In genomic region chr7:102063736-102064135, GRCh38 we compare ENCODE assay signal across 1 cellular context.
TF ChIP-seq lines count a peak whose summit lies in the region.

No MANE protein-coding gene starts in this region.

TF ChIP-seq in HEK293, 187 proteins besides CTCF, POLR2A, EP300 and RAD21 (continued from another document):
- no peak for TF ChIP-seq ZNF645 (tag by site-specific recombination; IDR thresholded peaks at IDR 0.05)
- TF ChIP-seq ZNF571 (tag by site-specific recombination; IDR thresholded peaks at IDR 0.05), result no peak
- no peak for TF ChIP-seq ZNF514 (tag by site-specific recombination; IDR thresholded peaks at IDR 0.05)
- TF ChIP-seq ZNF18 (tag by site-specific recombination; IDR thresholded peaks at IDR 0.05), result no peak
- TF ChIP-seq KLF9 (tag by site-specific recombination; IDR thresholded peaks at IDR 0.05; ENCODE audit: low read depth), result peak; percentile 46; the same call in 1 of the 2 replicates
- no peak for TF ChIP-seq HOXD13 (CRISPR knock-in tag; IDR thresholded peaks at IDR 0.05; ENCODE audit: borderline replicate concordance)
- no peak for TF ChIP-seq ZNF433 (tag by site-specific recombination; IDR thresholded peaks at IDR 0.05; ENCODE audit: low read depth)
- TF ChIP-seq, protein P1, sequence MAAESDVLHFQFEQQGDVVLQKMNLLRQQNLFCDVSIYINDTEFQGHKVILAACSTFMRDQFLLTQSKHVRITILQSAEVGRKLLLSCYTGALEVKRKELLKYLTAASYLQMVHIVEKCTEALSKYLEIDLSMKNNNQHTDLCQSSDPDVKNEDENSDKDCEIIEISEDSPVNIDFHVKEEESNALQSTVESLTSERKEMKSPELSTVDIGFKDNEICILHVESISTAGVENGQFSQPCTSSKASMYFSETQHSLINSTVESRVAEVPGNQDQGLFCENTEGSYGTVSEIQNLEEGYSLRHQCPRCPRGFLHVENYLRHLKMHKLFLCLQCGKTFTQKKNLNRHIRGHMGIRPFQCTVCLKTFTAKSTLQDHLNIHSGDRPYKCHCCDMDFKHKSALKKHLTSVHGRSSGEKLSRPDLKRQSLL (tag by site-specific recombination; IDR thresholded peaks at IDR 0.05), result peak; percentile 83
- TF ChIP-seq ZNF677 (tag by site-specific recombination; IDR thresholded peaks at IDR 0.05), result no peak
- no peak for TF ChIP-seq ZNF2 (tag by site-specific recombination; IDR thresholded peaks at IDR 0.05)
- TF ChIP-seq ZNF138 (tag by site-specific recombination; IDR thresholded peaks at IDR 0.05; ENCODE audit: borderline replicate concordance), result no peak
- TF ChIP-seq ZNF37A (tag by site-specific recombination; IDR thresholded peaks at IDR 0.05), result no peak
- no peak for TF ChIP-seq ZNF624 (tag by site-specific recombination; IDR thresholded peaks at IDR 0.05)
- TF ChIP-seq ZNF510 (tag by site-specific recombination; IDR thresholded peaks at IDR 0.05; ENCODE audit: insufficient replicate concordance), result no peak
- TF ChIP-seq KLF1 (tag by site-specific recombination; IDR thresholded peaks at IDR 0.05), result peak; percentile 86
- no peak for TF ChIP-seq MYNN (tag by site-specific recombination; IDR thresholded peaks at IDR 0.05; ENCODE audit: borderline replicate concordance)
- peak; percentile 77 for TF ChIP-seq ZNF600 (tag by site-specific recombination; IDR thresholded peaks at IDR 0.05)
TF ChIP-seq in HEK293: peak in this region for 10.
